Comparison of ENCODE assay signal across 18 cellular contexts in genomic region chr2:53568463-53568862, GRCh38.
DNase-seq lines count a peak whose midpoint lies in the region; ATAC-seq and TF ChIP-seq lines count a peak whose summit lies in the region.
"Had no signal": no experiment of that assay in that cellular context is flagged by ENCODE, and none has a peak within 500 bp of the region (broad histone marks: within the 10 kb centered on the region; RNA-seq: fewer than 3 reads in every experiment).

No MANE protein-coding gene starts in this region.

- no peaks in the 10 kb centered on the region for H3K4me1 ChIP-seq in neuronal stem cell (ENCODE audit: control insufficient read depth in 2 of 2, insufficient read depth in 1 of 2, low read depth in 1 of 2, low read length in 2 of 2)
- H3K4me1 ChIP-seq: Peyer's patch, right atrium auricular region had no signal

- H2BK15ac ChIP-seq in neuronal stem cell (ENCODE audit: low read length), result no peak overlapping the region

- H3K4me1 Mint-ChIP-seq in WTC11, result peaks cover 15% of the 10 kb centered on the region

- no peak overlapping the region for H4K91ac ChIP-seq in neuronal stem cell (ENCODE audit: low read depth, low read length, poor library complexity)

- no peak for ATAC-seq in WTC11
- ATAC-seq: HCT116 had no signal

- H4K8ac ChIP-seq in neuronal stem cell (ENCODE audit: low read depth, low read length), result no peak overlapping the region

- no peak for TF ChIP-seq CTCF in WTC11 (IDR thresholded peaks at IDR 0.05)

- no peak overlapping the region for H2BK12ac ChIP-seq in neuronal stem cell (ENCODE audit: low read length)

- no peak overlapping the region for H3K23ac ChIP-seq in neuronal stem cell (ENCODE audit: low read depth, low read length, poor library complexity)

- no peaks in the 10 kb centered on the region for H3K79me1 ChIP-seq in neuronal stem cell (ENCODE audit: low read depth, low read length)

- DNase-seq in ELR (ENCODE audit: low read depth) (peak; percentile 56), M059J (ENCODE audit: low read depth) (peak; percentile 51), WTC11 (ENCODE audit: low spot score) (no peak), neuronal stem cell (ENCODE audit: low spot score) (no peak), RPMI8226 (no peak), substantia nigra (lab: John Stamatoyannopoulos, UW) (no peak), NCI-H1436 treated with DMSO at 0.1 percent for 48 hours (lab: John Stamatoyannopoulos, UW) (no peak), NCI-H345 (lab: John Stamatoyannopoulos, UW) (no peak)
- DNase-seq: activated CD8-positive, alpha-beta memory T cell treated with anti-CD3 and anti-CD28 coated beads for 24 hours; COR-L47; foreskin fibroblast; NCI-H2029 treated with DMSO at 0.1 percent for 48 hours; Peyer's patch; T1000 had no signal

- H2BK120ac ChIP-seq in neuronal stem cell (ENCODE audit: low read depth, low read length), result no peak overlapping the region

- H3K27me3 Mint-ChIP-seq in WTC11 (ENCODE audit: low read depth), result no peaks in the 10 kb centered on the region

- no peaks in the 10 kb centered on the region for H3K36me3 Mint-ChIP-seq in WTC11
- H3K36me3 Mint-ChIP-seq: activated naive CD4-positive, alpha-beta T cell treated with anti-CD3 and anti-CD28 coated beads, Interleukin-2, amount 50 U/mL, for 24 hours had no signal

- no peaks in the 10 kb centered on the region for H3K36me3 ChIP-seq in neuronal stem cell (replicated peaks in 1 of 2; ENCODE audit: control insufficient read depth in 2 of 2, insufficient read depth in 2 of 2, low read length in 2 of 2)
- H3K36me3 ChIP-seq: Peyer's patch, right atrium auricular region had no signal

- no peak overlapping the region for H3K4me3 Mint-ChIP-seq in WTC11
- H3K4me3 Mint-ChIP-seq: activated naive CD4-positive, alpha-beta T cell treated with anti-CD3 and anti-CD28 coated beads, Interleukin-2, amount 50 U/mL, for 24 hours had no signal

- peak overlapping the region; percentile 57 for H2AFZ ChIP-seq in neuronal stem cell (ENCODE audit: low read length)

- H2AK5ac ChIP-seq in neuronal stem cell (ENCODE audit: low read depth, low read length), result no peak overlapping the region

- no peak overlapping the region for H3K4ac ChIP-seq in neuronal stem cell (ENCODE audit: low read length)

- H2BK5ac ChIP-seq in neuronal stem cell (ENCODE audit: low read length), result no peak overlapping the region

- CTCF ChIA-PET in WTC11 (lab: Charles Lee), result no interaction called here

- H3K9ac ChIP-seq in neuronal stem cell (ENCODE audit: low read depth, low read length, poor library complexity), result no peak overlapping the region

- H3K4me3 ChIP-seq in neuronal stem cell (ENCODE audit: low read length in 2 of 2), result no peak overlapping the region
- H3K4me3 ChIP-seq: coronary artery, Peyer's patch, right atrium auricular region had no signal

- no peaks in the 10 kb centered on the region for H3K27me3 ChIP-seq in neuronal stem cell (ENCODE audit: control insufficient read depth in 3 of 3, insufficient read depth in 3 of 3, low read depth in 1 of 3, low read length in 3 of 3)
- H3K27me3 ChIP-seq: Peyer's patch, right atrium auricular region had no signal

- no peak overlapping the region for H3K18ac ChIP-seq in neuronal stem cell (ENCODE audit: low read length)

- POLR2A ChIA-PET in WTC11 (lab: Charles Lee), result no interaction called here

- no peaks in the 10 kb centered on the region for H3K9me3 Mint-ChIP-seq in WTC11
- H3K9me3 Mint-ChIP-seq: activated naive CD4-positive, alpha-beta T cell treated with anti-CD3 and anti-CD28 coated beads, Interleukin-2, amount 50 U/mL, for 24 hours had no signal

- H3K27ac ChIP-seq in neuronal stem cell (replicated peaks; ENCODE audit: low read length) (no peak overlapping the region), substantia nigra (ENCODE audit: low read depth, low read length, poor library complexity, severe bottlenecking) (no peak overlapping the region)
- H3K27ac ChIP-seq: coronary artery, Peyer's patch, right atrium auricular region had no signal

- no peak overlapping the region for H3K14ac ChIP-seq in neuronal stem cell (ENCODE audit: low read length)

- no peak overlapping the region for H3K4me2 ChIP-seq in neuronal stem cell (ENCODE audit: insufficient read depth, low read length, poor library complexity, severe bottlenecking)

- peak overlapping the region; percentile 64; the same call in 1 of the 2 replicates for H3K27ac Mint-ChIP-seq in WTC11
- H3K27ac Mint-ChIP-seq: activated naive CD4-positive, alpha-beta T cell treated with anti-CD3 and anti-CD28 coated beads, Interleukin-2, amount 50 U/mL, for 24 hours had no signal

- no peaks in the 10 kb centered on the region for H3K9me3 ChIP-seq in neuronal stem cell (replicated peaks in 1 of 2; ENCODE audit: control insufficient read depth in 2 of 2, insufficient read depth in 1 of 2, low read depth in 1 of 2, low read length in 2 of 2)
- H3K9me3 ChIP-seq: Peyer's patch, right atrium auricular region had no signal

- no CpG with 5 or more reads among the region's 4 CpGs for WGBS in neuronal stem cell (ENCODE audit: extremely low coverage in 2 of 2, insufficient read length in 2 of 2, insufficient replicate concordance in 1 of 2), 2 donors

TF ChIP-seq in WTC11, 78 proteins besides CTCF, POLR2A, EP300 and RAD21:
- no peak for TF ChIP-seq ZNF138 (CRISPR knock-in tag; conservative IDR thresholded peaks at IDR 0.05)
- no peak for TF ChIP-seq MYBL2 (CRISPR knock-in tag; IDR thresholded peaks at IDR 0.05)
- TF ChIP-seq JAZF1 (CRISPR knock-in tag; IDR thresholded peaks at IDR 0.05), result no peak
- no peak for TF ChIP-seq TEAD1 (CRISPR knock-in tag; IDR thresholded peaks at IDR 0.05)
- TF ChIP-seq ELF4 (CRISPR knock-in tag; IDR thresholded peaks at IDR 0.05; ENCODE audit: low read depth), result no peak
- TF ChIP-seq ZNF219 (CRISPR knock-in tag; IDR thresholded peaks at IDR 0.05; ENCODE audit: borderline replicate concordance), result no peak
- TF ChIP-seq NFYB (CRISPR knock-in tag; conservative IDR thresholded peaks at IDR 0.05; ENCODE audit: low read depth), result no peak
- TF ChIP-seq ZNF423 (CRISPR knock-in tag; IDR thresholded peaks at IDR 0.05), result no peak
- TF ChIP-seq ZNF232 (CRISPR knock-in tag; IDR thresholded peaks at IDR 0.05), result no peak
- no peak for TF ChIP-seq NR3C1 (CRISPR knock-in tag; conservative IDR thresholded peaks at IDR 0.05; ENCODE audit: low read depth)
- no peak for TF ChIP-seq USF1 (CRISPR knock-in tag; IDR thresholded peaks at IDR 0.05)
- TF ChIP-seq NR1H2 (CRISPR knock-in tag; IDR thresholded peaks at IDR 0.05), result no peak
- no peak for TF ChIP-seq ESRRA (CRISPR knock-in tag; IDR thresholded peaks at IDR 0.05; ENCODE audit: borderline replicate concordance)
- no peak for TF ChIP-seq OVOL2 (CRISPR knock-in tag; IDR thresholded peaks at IDR 0.05; ENCODE audit: borderline replicate concordance)
- TF ChIP-seq SOX15 (CRISPR knock-in tag; IDR thresholded peaks at IDR 0.05), result no peak
- no peak for TF ChIP-seq GTF2I (CRISPR knock-in tag; conservative IDR thresholded peaks at IDR 0.05)
- TF ChIP-seq ATF1 (CRISPR knock-in tag; IDR thresholded peaks at IDR 0.05), result no peak
- TF ChIP-seq ZSCAN18 (CRISPR knock-in tag; IDR thresholded peaks at IDR 0.05), result no peak
- TF ChIP-seq EMX1 (CRISPR knock-in tag; IDR thresholded peaks at IDR 0.05), result no peak

Comparison
In these comparisons a context has a peak if more than half of its experiments do, and no peak if none do; other contexts are left out.
1. DNase-seq: peak in ELR (single experiment) and M059J (single experiment); none in WTC11 (single experiment), neuronal stem cell (single experiment), RPMI8226 (single experiment), substantia nigra (0 of 49), NCI-H1436 treated with DMSO at 0.1 percent for 48 hours (single experiment) and NCI-H345 (single experiment).